Comparison of ENCODE assay signal across 8 cellular contexts in the genomic region with DNA sequence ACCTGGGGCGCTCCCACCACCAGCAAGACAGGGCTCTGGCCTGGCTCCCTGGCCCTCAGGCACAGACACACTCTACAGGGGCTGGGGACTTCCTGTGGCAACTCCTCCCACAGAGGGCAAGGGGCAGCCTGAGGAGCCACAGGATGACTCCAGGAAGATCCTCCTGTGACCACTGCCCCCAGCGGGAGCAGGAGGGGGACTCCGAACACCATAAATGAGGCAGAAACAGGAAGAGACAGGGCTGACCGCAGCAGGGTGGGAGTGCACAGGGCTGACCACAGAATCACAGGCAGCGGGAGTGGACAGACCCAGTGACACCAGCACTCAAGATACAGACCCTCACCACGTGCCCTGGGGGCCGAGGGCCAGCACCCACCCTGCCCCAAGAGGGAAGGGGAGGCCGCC. TPM values are rescaled to one million over a fixed set of nuclear protein-coding genes. Genes with fewer than 3 reads are reported as not detected.
DNase-seq lines count a peak whose midpoint lies in the region; ATAC-seq, FAIRE-seq and TF ChIP-seq lines count a peak whose summit lies in the region.

No MANE protein-coding gene starts in this region.

- no peak for DNase-seq in GM18507 (ENCODE audit: extremely low spot score, insufficient read length, low read depth)
- DNase-seq in RWPE2 (ENCODE audit: low spot score) = no peak
- DNase-seq in heart left ventricle = peak in 2 of 5 donors; percentile 65 to 73
- no peak for DNase-seq in sciatic nerve (ENCODE audit: low spot score)
- DNase-seq in NCI-H1694 (lab: John Stamatoyannopoulos, UW) = no peak
- no peak for DNase-seq in NCI-H2107 treated with DMSO at 0.1 percent for 48 hours (lab: John Stamatoyannopoulos, UW; ENCODE audit: unreplicated experiment)

- H3K36me3 ChIP-seq in RWPE2 (ENCODE audit: low read depth) (no peaks in the 10 kb centered on the region), heart left ventricle (no peaks in the 10 kb centered on the region)

- TF ChIP-seq CTCF in RWPE2 (IDR thresholded peaks at IDR 0.05; ENCODE audit: poor library complexity, severe bottlenecking) (peak; percentile 5), heart left ventricle (IDR thresholded peaks at IDR 0.05) (no peak)

- H3K27ac ChIP-seq in RWPE2 (ENCODE audit: poor library complexity, severe bottlenecking) = peak overlapping the region; percentile 66
- peak overlapping the region in 3 of 12 donors; percentile 28 to 93 (median 29) for H3K27ac ChIP-seq in heart left ventricle

- no peak overlapping the region for H3K4me3 ChIP-seq in RWPE2 (ENCODE audit: severe bottlenecking)
- H3K4me3 ChIP-seq in heart left ventricle = no peak overlapping the region

- peak; percentile 59 for FAIRE-seq in GM18507 (lab: Jason Lieb, UNC)

- 48 to 73% (median 67%) methylated on average over 6 to 8 of the region's 8 CpGs for WGBS in heart left ventricle, 4 donors

- H3K4me1 ChIP-seq in RWPE2 (ENCODE audit: insufficient read depth, poor library complexity, severe bottlenecking) (peaks cover 60% of the 10 kb centered on the region), heart left ventricle (peaks cover 0 to 84% (median 20%) of the 10 kb centered on the region in 12 donors)

- no peak for TF ChIP-seq POLR2A in heart left ventricle (IDR thresholded peaks at IDR 0.05)

- no peaks in the 10 kb centered on the region for H3K27me3 ChIP-seq in RWPE2 (ENCODE audit: insufficient read depth, poor library complexity, severe bottlenecking)
- H3K27me3 ChIP-seq in heart left ventricle = no peaks in the 10 kb centered on the region

- ATAC-seq in RWPE2 (ENCODE audit: low read depth) = peak; percentile 75
- ATAC-seq in heart left ventricle = peak in 3 of 4 donors; percentile 8 to 44 (median 22)
- peak; percentile 56 for ATAC-seq in sciatic nerve
- no peak for ATAC-seq in HG02981 (IDR thresholded peaks at IDR 0.05; ENCODE audit: unreplicated experiment)
- no peak for ATAC-seq in HG03460 (IDR thresholded peaks at IDR 0.05; ENCODE audit: unreplicated experiment)

- intact Hi-C loops in heart left ventricle (cut with DNase I) (loop anchor here in 2 of 10 donors (5.0 kb wide), 2 partner anchors 41 to 431 kb away; no protein-coding TSS in a partner anchor), sciatic nerve (cut with DNase I) (no loop called here)

- H3K9me3 ChIP-seq in RWPE2 (ENCODE audit: severe bottlenecking) (no peaks in the 10 kb centered on the region), heart left ventricle (no peaks in the 10 kb centered on the region)

RNA-seq across cellular contexts. Expression of gene ARAP1, which starts 10.8 kb away (rescaled TPM):
- 100 to 1,000 TPM in 2 of 9 donors, 10 to 100 TPM in 7; 35.4 to 116 (median 44.0) TPM for total RNA-seq in heart left ventricle
- 10 to 100 TPM; 37.7 to 42.0 TPM for polyA plus RNA-seq in heart left ventricle
- 129 TPM for total RNA-seq in sciatic nerve

RNA-seq across cellular contexts. Expression of gene STARD10, which starts 52.4 kb away (rescaled TPM):
- 10 to 100 TPM; 35.2 to 78.8 (median 55.2) TPM for total RNA-seq in heart left ventricle
- 100 to 1,000 TPM in 1 of 2 donors, 10 to 100 TPM in 1; 35.9 to 237 TPM for polyA plus RNA-seq in heart left ventricle
- 27.2 TPM for total RNA-seq in sciatic nerve

Comparison
In these comparisons a context has a peak if more than half of its experiments do, and no peak if none do; other contexts are left out.
1. ATAC-seq: peak in RWPE2 (single experiment), heart left ventricle (3 of 4) and sciatic nerve (single experiment); none in HG02981 (single experiment) and HG03460 (single experiment).